9 cellular contexts compared by ENCODE assay signal in genomic region chrX:10014462-10015373, GRCh38. TPM values are rescaled to one million over a fixed set of nuclear protein-coding genes. Genes with fewer than 3 reads are reported as not detected.
DNase-seq lines count a peak whose midpoint lies in the region; ATAC-seq and TF ChIP-seq lines count a peak whose summit lies in the region.
"Had no signal": no experiment of that assay in that cellular context is flagged by ENCODE, and none has a peak within 500 bp of the region (broad histone marks: within the 10 kb centered on the region; RNA-seq: fewer than 3 reads in every experiment).

No MANE protein-coding gene starts in this region.

- H3K36me3 ChIP-seq in OCI-LY7 (ENCODE audit: insufficient read depth, low read length) (no peaks in the 10 kb centered on the region), esophagus muscularis mucosa (no peaks in the 10 kb centered on the region), muscle layer of duodenum (ENCODE audit: control insufficient read depth in 1 of 2, insufficient read depth in 2 of 2, low read length in 2 of 2) (no peaks in the 10 kb centered on the region)

- CTCF ChIA-PET in OCI-LY7 (lab: Charles Lee; ENCODE audit: unreplicated experiment), result no interaction called here

- POLR2A ChIA-PET in OCI-LY7 (lab: Charles Lee), result no interaction called here

- H3K79me2 ChIP-seq in OCI-LY7 (ENCODE audit: insufficient read depth, low read depth, low read length), result peaks cover 9% of the 10 kb centered on the region; the same call in 1 of the 2 replicates

- TF ChIP-seq EP300 in esophagus muscularis mucosa (IDR thresholded peaks at IDR 0.05), result no peak

- ATAC-seq in GM19397 (IDR thresholded peaks at IDR 0.05; ENCODE audit: unreplicated experiment), result peak; percentile 87
- peak; percentile 95 for ATAC-seq in HG03521 (IDR thresholded peaks at IDR 0.05; ENCODE audit: unreplicated experiment)

- H3K27ac ChIP-seq in C4-2B, result peak overlapping the region; percentile 72
- no peak overlapping the region for H3K27ac ChIP-seq in OCI-LY7 (ENCODE audit: low read depth, low read length, poor library complexity, severe bottlenecking)
- peak overlapping the region; percentile 85 to 93 (median 92) for H3K27ac ChIP-seq in esophagus muscularis mucosa (replicated peaks in 1 of 4)
- peak overlapping the region; percentile 39 for H3K27ac ChIP-seq in muscle layer of duodenum (ENCODE audit: low read length)

- no peak for TF ChIP-seq CTCF in C4-2B (conservative IDR thresholded peaks at IDR 0.05)
- TF ChIP-seq CTCF in OCI-LY7 (conservative IDR thresholded peaks at IDR 0.05; ENCODE audit: low read length), result no peak
- TF ChIP-seq CTCF in esophagus muscularis mucosa (IDR thresholded peaks at IDR 0.05), result no peak

- H3K4me1 ChIP-seq in OCI-LY7 (ENCODE audit: insufficient read depth, low read length, poor library complexity, severe bottlenecking) (peaks cover 42% of the 10 kb centered on the region), esophagus muscularis mucosa (peaks cover 17 to 47% (median 32%) of the 10 kb centered on the region in 4 donors), muscle layer of duodenum (ENCODE audit: control insufficient read depth in 1 of 2, insufficient read depth in 2 of 2, low read length in 2 of 2) (peaks cover 0 to 23% of the 10 kb centered on the region in 2 donors)

- H3K9me3 ChIP-seq in OCI-LY7 (ENCODE audit: low read length) (no peaks in the 10 kb centered on the region), esophagus muscularis mucosa (no peaks in the 10 kb centered on the region), muscle layer of duodenum (ENCODE audit: control insufficient read depth in 1 of 2, low read length in 2 of 2) (no peaks in the 10 kb centered on the region)

- H2AFZ ChIP-seq in OCI-LY7 (ENCODE audit: low read length), result peak overlapping the region; percentile 61

- intact Hi-C loops in OCI-LY7 (cut with micrococcal nuclease; ENCODE audit: unreplicated experiment) (loop anchor here (2.0 kb wide), 1 partner anchor 104 kb away; no protein-coding TSS in a partner anchor), esophagus muscularis mucosa (cut with DNase I) (no loop called here)

- DNase-seq in OCI-LY7 (ENCODE audit: low spot score), result peak; percentile 77
- DNase-seq in activated T-cell treated with anti-CD3 and anti-CD28 coated beads, Interleukin-2, amount 50 U/mL, for 48 hours, result peak; percentile 72 to 82
- DNase-seq in esophagus muscularis mucosa (ENCODE audit: extremely low spot score), result peak; percentile 92
- DNase-seq in stimulated activated CD8-positive, alpha-beta memory T cell treated with anti-CD3 and anti-CD28 coated beads, Interleukin-4, amount 100 ng/mL, for 48 hours, result peak; percentile 75

- H3K4me3 ChIP-seq in OCI-LY7 (ENCODE audit: low read depth, low read length, poor library complexity, severe bottlenecking), result peak overlapping the region; percentile 71
- H3K4me3 ChIP-seq in esophagus muscularis mucosa, result peak overlapping the region; percentile 61 to 66 (median 63)
- peak overlapping the region; percentile 21 to 61 for H3K4me3 ChIP-seq in muscle layer of duodenum (ENCODE audit: low read depth in 1 of 2, low read length in 2 of 2)

- H3K4me2 ChIP-seq in OCI-LY7 (ENCODE audit: low read length), result peak overlapping the region; percentile 85

- H3K27me3 ChIP-seq in esophagus muscularis mucosa, result no peaks in the 10 kb centered on the region
- H3K27me3 ChIP-seq in muscle layer of duodenum (ENCODE audit: low read depth, low read length), result no peaks in the 10 kb centered on the region

- TF ChIP-seq POLR2A in esophagus muscularis mucosa (IDR thresholded peaks at IDR 0.05; ENCODE audit: low read depth), result no peak

- H3K9me2 ChIP-seq in OCI-LY7 (ENCODE audit: insufficient read depth, low read length), result no peaks in the 10 kb centered on the region

- BruUV-seq in OCI-LY7 (replicated peaks; lab: Mats Ljungman, UMichigan), result no TSS peak

- 53% methylated on average over 92 of the region's 116 CpGs for WGBS in esophagus muscularis mucosa

- H4K20me1 ChIP-seq in OCI-LY7 (ENCODE audit: insufficient read depth, low read length), result peaks cover 3% of the 10 kb centered on the region; the same call in 1 of the 2 replicates

RNA-seq across cellular contexts. Expression of gene CLDN34, which starts 47.6 kb away (rescaled TPM):
- total RNA-seq in OCI-LY7 (2014; rRNA removed; shearing (Covaris generic)), result not detected in 2 replicates
- total RNA-seq in OCI-LY7 (2022) (not detected in 2 replicates), esophagus muscularis mucosa (under 1 TPM in 1 of 4 donors, not detected in 3; 0.66 TPM)
- total RNA-seq: T-helper 1 cell treated with Interleukin-12 subunit alpha and Interleukin-12 subunit beta and Interleukin-4 antibody, amounts not matched to agents 30 ng/mL and 1 ng/mL, for 36 hours had no signal
